In the genomic region with DNA sequence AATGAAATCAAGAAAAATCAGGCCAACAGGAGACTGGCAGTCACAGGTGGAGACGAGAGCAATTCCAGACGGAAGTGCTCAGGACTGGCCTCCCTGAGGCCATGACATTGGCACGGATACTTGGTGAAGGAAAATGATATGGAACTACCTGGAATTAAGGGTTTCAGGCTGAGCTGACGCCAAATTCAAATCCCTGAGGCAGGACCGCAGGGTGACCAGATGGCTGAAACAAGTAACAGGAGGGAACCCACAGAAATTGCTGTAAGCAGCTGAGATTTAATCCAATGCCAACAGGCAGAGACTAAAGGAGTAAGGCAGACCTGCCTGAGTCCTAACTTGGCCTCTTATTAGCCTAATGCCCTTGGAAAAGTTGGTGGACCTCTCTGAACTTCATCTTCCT, we compare ENCODE assay signal across 32 cellular contexts.
"Had no signal": no experiment of that assay in that cellular context is flagged by ENCODE, and none has a peak within 500 bp of the region (broad histone marks: within the 10 kb centered on the region; RNA-seq: fewer than 3 reads in every experiment).

No MANE protein-coding gene starts in this region.

- DNase-seq: activated CD4-positive, alpha-beta T cell treated with anti-CD3 and anti-CD28 coated beads for 1 hour; activated CD4-positive, alpha-beta T cell treated with anti-CD3 and anti-CD28 coated beads, Interleukin-2, amount 50 U/mL, for 1 hour; activated CD8-positive, alpha-beta T cell treated with anti-CD3 and anti-CD28 coated beads for 36 hours; activated naive CD8-positive, alpha-beta T cell treated with anti-CD3 and anti-CD28 coated beads, Interleukin-2, amount 50 U/mL, for 24 hours; activated T-cell treated with anti-CD3 and anti-CD28 coated beads, Interleukin-2, amount 50 U/mL, for 4 hours; amygdala; caudate nucleus; dermis blood vessel endothelial cell; effector CD4-positive, alpha-beta T cell; foreskin melanocyte; hippocampal formation; kidney; left colon; pancreas; retina; sigmoid colon; stimulated activated CD4-positive, alpha-beta T cell treated with anti-CD3 and anti-CD28 coated beads, Interleukin-1b, Interleukin-23, amount 100 ng/mL, for 48 hours; stimulated activated CD4-positive, alpha-beta T cell treated with anti-CD3 and anti-CD28 coated beads, Interleukin-4, amount 100 ng/mL, for 4 hours; stimulated activated CD8-positive, alpha-beta memory T cell treated with anti-CD3 and anti-CD28 coated beads, Interleukin-4, amount 100 ng/mL, for 48 hours; stimulated activated naive CD8-positive, alpha-beta T cell treated with anti-CD3 and anti-CD28 coated beads, Interleukin-15, amount 100 ng/mL, for 72 hours; substantia nigra; T-helper 17 cell; T1000 had no signal

- H3K27me3 Mint-ChIP-seq: stimulated activated memory B cell treated with anti-CD40 and anti-IgM and Interleukin-4, amounts not matched to agents 10 μg/mL and 1 μg/mL and 100 μg/mL, for 72 hours had no signal

- ATAC-seq: activated CD8-positive, alpha-beta T cell treated with anti-CD3 and anti-CD28 coated beads for 36 hours; activated naive CD8-positive, alpha-beta T cell treated with anti-CD3 and anti-CD28 coated beads, Interleukin-2, amount 50 U/mL, for 24 hours; activated T-cell treated with anti-CD3 and anti-CD28 coated beads, Interleukin-2, amount 50 U/mL, for 4 hours; left colon; natural killer cell treated with Interleukin-12 subunit alpha and Interleukin-12 subunit beta and Interleukin-15 and Interleukin-18, amount 100 ng/mL, for 72 hours; pancreas; stimulated activated memory B cell treated with anti-CD40 and anti-IgM and Interleukin-4, amounts not matched to agents 10 μg/mL and 1 μg/mL and 100 μg/mL, for 72 hours; stimulated activated naive CD8-positive, alpha-beta T cell treated with anti-CD3 and anti-CD28 coated beads, Interleukin-15, amount 100 ng/mL, for 72 hours; T-helper 17 cell; WTC11 had no signal

- H3K27ac ChIP-seq: esophagus muscularis mucosa, pancreas, prostate gland, sigmoid colon had no signal

- H3K9me3 Mint-ChIP-seq: activated CD8-positive, alpha-beta T cell treated with anti-CD3 and anti-CD28 coated beads for 36 hours; activated naive CD4-positive, alpha-beta T cell treated with anti-CD3 and anti-CD28 coated beads, Interleukin-2, amount 50 U/mL, for 24 hours; activated naive CD8-positive, alpha-beta T cell treated with anti-CD3 and anti-CD28 coated beads, Interleukin-2, amount 50 U/mL, for 24 hours; activated T-cell treated with anti-CD3 and anti-CD28 coated beads, Interleukin-2, amount 50 U/mL, for 4 hours; activated T-helper 2 cell treated with anti-CD3 and anti-CD28 coated beads, Interferon-gamma antibody, Interleukin-2, Interleukin-4, amounts not matched to agents 10 μg/mL and 5 μg/mL and 100 μg/mL, durations not matched to agents 14 hours and 24 hours and 36 hours; natural killer cell treated with Interleukin-12 subunit alpha and Interleukin-12 subunit beta and Interleukin-15 and Interleukin-18, amount 100 ng/mL, for 72 hours; stimulated activated memory B cell treated with anti-CD40 and anti-IgM and Interleukin-4, amounts not matched to agents 10 μg/mL and 1 μg/mL and 100 μg/mL, for 72 hours; stimulated activated naive CD8-positive, alpha-beta T cell treated with anti-CD3 and anti-CD28 coated beads, Interleukin-15, amount 100 ng/mL, for 72 hours; type B pancreatic cell; WTC11 had no signal

- H3K36me3 Mint-ChIP-seq: activated naive CD4-positive, alpha-beta T cell treated with anti-CD3 and anti-CD28 coated beads, Interleukin-2, amount 50 U/mL, for 24 hours; natural killer cell treated with Interleukin-12 subunit alpha and Interleukin-12 subunit beta and Interleukin-15 and Interleukin-18, amount 100 ng/mL, for 72 hours; stimulated activated memory B cell treated with anti-CD40 and anti-IgM and Interleukin-4, amounts not matched to agents 10 μg/mL and 1 μg/mL and 100 μg/mL, for 72 hours; type B pancreatic cell; WTC11 had no signal

- H3K4me3 ChIP-seq: esophagus muscularis mucosa, pancreas, prostate gland, sigmoid colon, smooth muscle cell had no signal

- H3K4me1 Mint-ChIP-seq: activated naive CD4-positive, alpha-beta T cell treated with anti-CD3 and anti-CD28 coated beads, Interleukin-2, amount 50 U/mL, for 24 hours; activated naive CD8-positive, alpha-beta T cell treated with anti-CD3 and anti-CD28 coated beads, Interleukin-2, amount 50 U/mL, for 24 hours; stimulated activated memory B cell treated with anti-CD40 and anti-IgM and Interleukin-4, amounts not matched to agents 10 μg/mL and 1 μg/mL and 100 μg/mL, for 72 hours; stimulated activated naive CD8-positive, alpha-beta T cell treated with anti-CD3 and anti-CD28 coated beads, Interleukin-15, amount 100 ng/mL, for 72 hours; T-helper 17 cell; WTC11 had no signal

- H3K27ac Mint-ChIP-seq: activated CD8-positive, alpha-beta T cell treated with anti-CD3 and anti-CD28 coated beads for 36 hours; activated naive CD4-positive, alpha-beta T cell treated with anti-CD3 and anti-CD28 coated beads, Interleukin-2, amount 50 U/mL, for 24 hours; activated naive CD8-positive, alpha-beta T cell treated with anti-CD3 and anti-CD28 coated beads, Interleukin-2, amount 50 U/mL, for 24 hours; activated T-helper 2 cell treated with anti-CD3 and anti-CD28 coated beads, Interferon-gamma antibody, Interleukin-2, Interleukin-4, amounts not matched to agents 10 μg/mL and 5 μg/mL and 100 μg/mL, durations not matched to agents 14 hours and 24 hours and 36 hours; natural killer cell treated with Interleukin-12 subunit alpha and Interleukin-12 subunit beta and Interleukin-15 and Interleukin-18, amount 100 ng/mL, for 72 hours; stimulated activated memory B cell treated with anti-CD40 and anti-IgM and Interleukin-4, amounts not matched to agents 10 μg/mL and 1 μg/mL and 100 μg/mL, for 72 hours; stimulated activated naive CD8-positive, alpha-beta T cell treated with anti-CD3 and anti-CD28 coated beads, Interleukin-15, amount 100 ng/mL, for 72 hours; T-helper 17 cell; type B pancreatic cell; WTC11 had no signal

- H3K27me3 ChIP-seq: esophagus muscularis mucosa, sigmoid colon had no signal

- H3K4me3 Mint-ChIP-seq: activated CD8-positive, alpha-beta T cell treated with anti-CD3 and anti-CD28 coated beads for 36 hours; activated naive CD4-positive, alpha-beta T cell treated with anti-CD3 and anti-CD28 coated beads, Interleukin-2, amount 50 U/mL, for 24 hours; activated naive CD8-positive, alpha-beta T cell treated with anti-CD3 and anti-CD28 coated beads, Interleukin-2, amount 50 U/mL, for 24 hours; activated T-cell treated with anti-CD3 and anti-CD28 coated beads, Interleukin-2, amount 50 U/mL, for 4 hours; natural killer cell treated with Interleukin-12 subunit alpha and Interleukin-12 subunit beta and Interleukin-15 and Interleukin-18, amount 100 ng/mL, for 72 hours; stimulated activated memory B cell treated with anti-CD40 and anti-IgM and Interleukin-4, amounts not matched to agents 10 μg/mL and 1 μg/mL and 100 μg/mL, for 72 hours; stimulated activated naive CD8-positive, alpha-beta T cell treated with anti-CD3 and anti-CD28 coated beads, Interleukin-15, amount 100 ng/mL, for 72 hours; T-helper 17 cell; type B pancreatic cell; WTC11 had no signal
